In genomic region chr3:125120370-125121122, GRCh38 we compare ENCODE assay signal across 9 cellular contexts.
DNase-seq lines count a peak whose midpoint lies in the region; ATAC-seq lines count a peak whose summit lies in the region.
"Had no signal": no experiment of that assay in that cellular context is flagged by ENCODE, and none has a peak within 500 bp of the region (broad histone marks: within the 10 kb centered on the region; RNA-seq: fewer than 3 reads in every experiment).

No MANE protein-coding gene starts in this region.

- DNase-seq in SJCRH30, result peak; percentile 78 to 82
- DNase-seq in iPS DF 19.7 (ENCODE audit: low read depth, low spot score), result peak; percentile 94
- no peak for DNase-seq in NAMALWA (ENCODE audit: low spot score)
- no peak for DNase-seq in effector CD4-positive, alpha-beta T cell
- no peak for DNase-seq in GM03348 (ENCODE audit: low spot score)
- DNase-seq in activated CD4-positive, alpha-beta T cell treated with anti-CD3 and anti-CD28 coated beads, Interleukin-2, amount 10 ng/mL, durations not matched to agents 7 days and 5 days, result no peak
- DNase-seq: NCI-H1048 had no signal

- H3K36me3 Mint-ChIP-seq in activated CD4-positive, alpha-beta T cell treated with anti-CD3 and anti-CD28 coated beads, Interleukin-2, amount 10 ng/mL, durations not matched to agents 7 days and 5 days (ENCODE audit: low read depth), result peaks cover 1% of the 10 kb centered on the region

- H3K4me2 ChIP-seq in skeletal muscle satellite cell (ENCODE audit: low read length), result peak overlapping the region; percentile 52

- POLR2A ChIA-PET in activated CD4-positive, alpha-beta T cell treated with anti-CD3 and anti-CD28 coated beads, Interleukin-2, amount 10 ng/mL, durations not matched to agents 7 days and 5 days (lab: Charles Lee), result interaction anchor here (0.8 kb wide), 1 partner anchor 12 kb away, joined by 7 read pairs; no protein-coding TSS in a partner anchor

- no peak overlapping the region for H3K27ac Mint-ChIP-seq in activated CD4-positive, alpha-beta T cell treated with anti-CD3 and anti-CD28 coated beads, Interleukin-2, amount 10 ng/mL, durations not matched to agents 7 days and 5 days

- H3K27me3 ChIP-seq in SJCRH30 (no peaks in the 10 kb centered on the region), skeletal muscle satellite cell (ENCODE audit: control insufficient read depth, insufficient read depth, low read length) (no peaks in the 10 kb centered on the region)

- H3K9me3 ChIP-seq in SJCRH30 (replicated peaks), result no peaks in the 10 kb centered on the region
- no peaks in the 10 kb centered on the region for H3K9me3 ChIP-seq in skeletal muscle satellite cell (replicated peaks; ENCODE audit: low read length)

- peaks cover 4% of the 10 kb centered on the region for H3K27me3 Mint-ChIP-seq in activated CD4-positive, alpha-beta T cell treated with anti-CD3 and anti-CD28 coated beads, Interleukin-2, amount 10 ng/mL, durations not matched to agents 7 days and 5 days

- no peaks in the 10 kb centered on the region for H3K9me3 Mint-ChIP-seq in activated CD4-positive, alpha-beta T cell treated with anti-CD3 and anti-CD28 coated beads, Interleukin-2, amount 10 ng/mL, durations not matched to agents 7 days and 5 days

- peak; percentile 33 for ATAC-seq in GM19463 (IDR thresholded peaks at IDR 0.05; ENCODE audit: unreplicated experiment)

- peak overlapping the region; percentile 94 for H3K27ac ChIP-seq in SJCRH30

- H3K4me3 ChIP-seq in SJCRH30 (peak overlapping the region; percentile 61), skeletal muscle satellite cell (ENCODE audit: low read length) (no peak overlapping the region)

- H3K9ac ChIP-seq in skeletal muscle satellite cell (ENCODE audit: low read depth, low read length), result no peak overlapping the region

- CTCF ChIA-PET in activated CD4-positive, alpha-beta T cell treated with anti-CD3 and anti-CD28 coated beads, Interleukin-2, amount 10 ng/mL, durations not matched to agents 7 days and 5 days (lab: Charles Lee), result interaction anchor here (0.9 to 1.7 kb wide), 2 partner anchors 9 to 17 kb away, joined by 3 to 6 read pairs; no protein-coding TSS in a partner anchor

- H3K4me1 ChIP-seq in SJCRH30, result peaks cover 25% of the 10 kb centered on the region
- H3K4me1 ChIP-seq in skeletal muscle satellite cell (ENCODE audit: control insufficient read depth, insufficient read depth, low read length), result peaks cover 34% of the 10 kb centered on the region

- H3K36me3 ChIP-seq in SJCRH30, result no peaks in the 10 kb centered on the region
- H3K36me3 ChIP-seq in skeletal muscle satellite cell (ENCODE audit: insufficient read depth, low read length), result no peaks in the 10 kb centered on the region

- H3K4me3 Mint-ChIP-seq in activated CD4-positive, alpha-beta T cell treated with anti-CD3 and anti-CD28 coated beads, Interleukin-2, amount 10 ng/mL, durations not matched to agents 7 days and 5 days, result no peak overlapping the region

- peaks cover 39% of the 10 kb centered on the region for H3K4me1 Mint-ChIP-seq in activated CD4-positive, alpha-beta T cell treated with anti-CD3 and anti-CD28 coated beads, Interleukin-2, amount 10 ng/mL, durations not matched to agents 7 days and 5 days

Comparison
In these comparisons a context has a peak if more than half of its experiments do, and no peak if none do; other contexts are left out.
1. DNase-seq: peak in SJCRH30 (2 of 2) and iPS DF 19.7 (single experiment); none in NAMALWA (single experiment), effector CD4-positive, alpha-beta T cell (single experiment), GM03348 (single experiment) and activated CD4-positive, alpha-beta T cell treated with anti-CD3 and anti-CD28 coated beads, Interleukin-2, amount 10 ng/mL, durations not matched to agents 7 days and 5 days (single experiment).